ENCODE assay signal across 4 cellular contexts in the genomic region with DNA sequence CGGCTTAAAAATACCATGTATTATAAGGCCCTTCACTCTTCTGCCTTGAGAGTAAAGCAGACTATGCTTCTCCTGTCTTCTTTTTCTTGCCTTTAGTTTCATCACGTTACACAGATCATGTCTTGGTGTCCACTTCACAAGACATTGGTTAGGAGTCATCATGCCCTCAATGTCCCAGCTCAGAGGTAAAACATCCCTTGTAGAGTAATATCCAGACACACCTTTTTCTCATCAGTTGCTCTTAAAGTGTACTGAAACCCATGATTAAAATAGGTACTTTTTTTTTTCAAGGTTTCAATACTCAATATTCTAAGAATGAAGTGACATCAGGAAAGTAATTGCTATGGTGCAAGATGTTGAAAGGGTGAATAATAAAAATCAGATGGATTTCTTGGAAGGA.
"Had no signal": no experiment of that assay in that cellular context is flagged by ENCODE, and none has a peak within 500 bp of the region (broad histone marks: within the 10 kb centered on the region; RNA-seq: fewer than 3 reads in every experiment).

No MANE protein-coding gene starts in this region.

- H3K4me1 Mint-ChIP-seq: GM23338 had no signal

- H3K4me3 Mint-ChIP-seq: GM23338, H9 had no signal

- DNase-seq: H9, HCEC 1CT, IMR-90 had no signal

- H3K27ac Mint-ChIP-seq: GM23338, H9 had no signal

- ATAC-seq: GM23338 had no signal

- H3K4me3 ChIP-seq: GM23338 had no signal

- H3K9me3 Mint-ChIP-seq: GM23338, H9 had no signal
